In genomic region chr21:45524756-45525152, GRCh38 we compare ENCODE assay signal across 23 cellular contexts. TPM values are rescaled to one million over a fixed set of nuclear protein-coding genes. Genes with fewer than 3 reads are reported as not detected.
A peak's percentile ranks its signal among the peaks of the same experiment; 100 is the strongest.
DNase-seq lines count a peak whose midpoint lies in the region; ATAC-seq and TF ChIP-seq lines count a peak whose summit lies in the region.
"Had no signal": no experiment of that assay in that cellular context is flagged by ENCODE, and none has a peak within 500 bp of the region (broad histone marks: within the 10 kb centered on the region; RNA-seq: fewer than 3 reads in every experiment).

No MANE protein-coding gene starts in this region.

- H3K9me3 ChIP-seq in adrenal gland (replicated peaks in 1 of 3) (peaks cover 0 to 21% (median 0%) of the 10 kb centered on the region in 3 donors), left lung (peaks cover 0 to 24% of the 10 kb centered on the region in 2 donors), colonic mucosa (no peaks in the 10 kb centered on the region)
- H3K9me3 ChIP-seq: body of pancreas had no signal

- no peaks in the 10 kb centered on the region for H3K27me3 Mint-ChIP-seq in activated CD4-positive, alpha-beta T cell treated with anti-CD3 and anti-CD28 coated beads for 36 hours
- H3K27me3 Mint-ChIP-seq: IgD-negative memory B cell had no signal

- TF ChIP-seq CTCF in adrenal gland (IDR thresholded peaks at IDR 0.05) = no peak
- TF ChIP-seq CTCF in left lung (IDR thresholded peaks at IDR 0.05) = no peak
- no peak for TF ChIP-seq CTCF in colonic mucosa (IDR thresholded peaks at IDR 0.05)

- H3K4me3 ChIP-seq in adrenal gland (no peak overlapping the region), left lung (no peak overlapping the region), colonic mucosa (no peak overlapping the region)
- H3K4me3 ChIP-seq: body of pancreas, GM23248, Peyer's patch, thoracic aorta had no signal

- no peak for ATAC-seq in activated CD4-positive, alpha-beta T cell treated with anti-CD3 and anti-CD28 coated beads for 36 hours
- no peak for ATAC-seq in left lung

- no peaks in the 10 kb centered on the region for H3K4me1 Mint-ChIP-seq in activated CD4-positive, alpha-beta T cell treated with anti-CD3 and anti-CD28 coated beads for 36 hours
- H3K4me1 Mint-ChIP-seq: IgD-negative memory B cell had no signal

- WGBS in adrenal gland, 4 donors = 91 to 98% (median 93%) methylated on average over 5 to 11 of the region's 11 CpGs; no CpG with 5 or more reads in 1 of the 4 donors

- POLR2A ChIA-PET in activated CD4-positive, alpha-beta T cell treated with anti-CD3 and anti-CD28 coated beads for 36 hours (lab: Charles Lee) = interaction anchor here (0.6 kb wide), 1 partner anchor 251 kb away, joined by 3 read pairs; no protein-coding TSS in a partner anchor

- H3K9ac ChIP-seq in colonic mucosa (ENCODE audit: low read depth in 2 of 2, low read length in 2 of 2) = no peak overlapping the region
- H3K9ac ChIP-seq: GM23248 had no signal

- CTCF ChIA-PET in activated CD4-positive, alpha-beta T cell treated with anti-CD3 and anti-CD28 coated beads for 36 hours (lab: Charles Lee) = no interaction called here

- peaks cover 4 to 9% of the 10 kb centered on the region in 2 donors for H3K4me1 ChIP-seq in adrenal gland (replicated peaks in 1 of 2)
- H3K4me1 ChIP-seq in left lung = peaks cover 0 to 4% of the 10 kb centered on the region in 2 donors
- peaks cover 8% of the 10 kb centered on the region for H3K4me1 ChIP-seq in colonic mucosa

- no peak for TF ChIP-seq POLR2A in adrenal gland (IDR thresholded peaks at IDR 0.05)

- H3K27ac Mint-ChIP-seq in activated CD4-positive, alpha-beta T cell treated with anti-CD3 and anti-CD28 coated beads for 36 hours = no peak overlapping the region
- H3K27ac Mint-ChIP-seq: IgD-negative memory B cell had no signal

- no peaks in the 10 kb centered on the region for H3K36me3 ChIP-seq in adrenal gland (replicated peaks in 1 of 2)
- H3K36me3 ChIP-seq in left lung = peaks cover 0 to 65% of the 10 kb centered on the region in 2 donors
- no peaks in the 10 kb centered on the region for H3K36me3 ChIP-seq in colonic mucosa
- H3K36me3 ChIP-seq: thoracic aorta had no signal

- H3K27ac ChIP-seq in adrenal gland (peak overlapping the region in 3 of 5 donors; percentile 36 to 87 (median 64)), left lung (no peak overlapping the region), colonic mucosa (no peak overlapping the region)
- H3K27ac ChIP-seq: body of pancreas, GM23248, thoracic aorta had no signal

- H3K4me3 Mint-ChIP-seq in activated CD4-positive, alpha-beta T cell treated with anti-CD3 and anti-CD28 coated beads for 36 hours = no peak overlapping the region
- H3K4me3 Mint-ChIP-seq: IgD-negative memory B cell had no signal

- no peaks in the 10 kb centered on the region for H3K27me3 ChIP-seq in adrenal gland
- no peaks in the 10 kb centered on the region for H3K27me3 ChIP-seq in left lung
- H3K27me3 ChIP-seq in colonic mucosa = no peaks in the 10 kb centered on the region
- H3K27me3 ChIP-seq: body of pancreas, Peyer's patch had no signal

- H3K36me3 Mint-ChIP-seq in activated CD4-positive, alpha-beta T cell treated with anti-CD3 and anti-CD28 coated beads for 36 hours (ENCODE audit: low read depth) = peaks cover 58% of the 10 kb centered on the region

- DNase-seq in activated CD4-positive, alpha-beta T cell treated with anti-CD3 and anti-CD28 coated beads for 36 hours = peak; percentile 2
- no peak for DNase-seq in activated CD4-positive, alpha-beta T cell treated with anti-CD3 and anti-CD28 coated beads, Interleukin-2, amount 50 U/mL, for 4 hours
- DNase-seq in adrenal gland = no peak
- peak; percentile 13 to 22 for DNase-seq in left lung
- peak; percentile 67 for DNase-seq in posterior vena cava (ENCODE audit: low spot score)
- no peak for DNase-seq in NOMO-1 (lab: John Stamatoyannopoulos, UW; ENCODE audit: unreplicated experiment in 2 of 2)
- DNase-seq in colonic mucosa = no peak
- no peak for DNase-seq in globus pallidus (ENCODE audit: low spot score)
- DNase-seq: 8988T; activated CD4-positive, alpha-beta T cell treated with anti-CD3 and anti-CD28 coated beads for 4 hours; activated gamma-delta T cell treated with Interleukin-2 at 50 U/mL for 16 hours; cerebellar nuclear complex; DMS79 treated with DMSO at 0.1 percent for 48 hours; GDM1; GM23248; mesenchymal stem cell; NCI-H146; NCI-H2107; stimulated activated naive CD4-positive, alpha-beta T cell had no signal

- peaks cover 18% of the 10 kb centered on the region for H3K9me3 Mint-ChIP-seq in activated CD4-positive, alpha-beta T cell treated with anti-CD3 and anti-CD28 coated beads for 36 hours (ENCODE audit: low read depth)

- intact Hi-C loops in activated CD4-positive, alpha-beta T cell treated with anti-CD3 and anti-CD28 coated beads for 36 hours (cut with DNase I, micrococcal nuclease) = no loop called here
- intact Hi-C loops in adrenal gland (cut with DNase I) (no loop called here), left lung (cut with DNase I) (no loop called here), posterior vena cava (cut with DNase I) (no loop called here), colonic mucosa (cut with DNase I) (no loop called here)

RNA-seq across cellular contexts. Expression of gene SLC19A1, which starts 17.5 kb away (rescaled TPM):
- total RNA-seq in activated CD4-positive, alpha-beta T cell treated with anti-CD3 and anti-CD28 coated beads for 36 hours = 10 to 100 TPM; 46.1 to 50.0 TPM
- total RNA-seq in adrenal gland (10 to 100 TPM; 13.1 to 21.2 (median 18.9) TPM), left lung (10 to 100 TPM; 32.7 to 50.4 TPM), posterior vena cava (1 to 10 TPM; 4.5 to 6.5 TPM), colonic mucosa (10 to 100 TPM; 10.7 to 25.3 TPM)
- polyA plus RNA-seq in adrenal gland = 10 to 100 TPM in 2 of 3 donors, 1 to 10 TPM in 1; 1.7 to 15.2 (median 14.2) TPM

Comparison
In these comparisons a context has a peak if more than half of its experiments do, and no peak if none do; other contexts are left out.
1. DNase-seq: peak in activated CD4-positive, alpha-beta T cell treated with anti-CD3 and anti-CD28 coated beads for 36 hours (single experiment), left lung (2 of 2) and posterior vena cava (single experiment); none in activated CD4-positive, alpha-beta T cell treated with anti-CD3 and anti-CD28 coated beads, Interleukin-2, amount 50 U/mL, for 4 hours (0 of 2), adrenal gland (0 of 7), NOMO-1 (0 of 2), colonic mucosa (single experiment) and globus pallidus (single experiment).
2. H3K27ac ChIP-seq: peak in adrenal gland (3 of 5); none in left lung (0 of 2) and colonic mucosa (single experiment).